Comparison of ENCODE assay signal across 16 cellular contexts in genomic region chr2:7180641-7181370, GRCh38.
DNase-seq lines count a peak whose midpoint lies in the region; ATAC-seq and TF ChIP-seq lines count a peak whose summit lies in the region.
"Had no signal": no experiment of that assay in that cellular context is flagged by ENCODE, and none has a peak within 500 bp of the region (broad histone marks: within the 10 kb centered on the region; RNA-seq: fewer than 3 reads in every experiment).

No MANE protein-coding gene starts in this region.

- H3K27me3 ChIP-seq in kidney epithelial cell (ENCODE audit: control insufficient read depth, insufficient read depth, low read length) (no peaks in the 10 kb centered on the region), upper lobe of right lung (no peaks in the 10 kb centered on the region)

- CTCF ChIA-PET in MCF 10A (lab: Yijun Ruan, JAX), result interaction anchor here (0.6 to 0.9 kb wide), 3 partner anchors 112 to 262 kb away, joined by 3 to 5 read pairs (median 3); no protein-coding TSS in a partner anchor
- CTCF ChIA-PET in activated CD4-positive, alpha-beta T cell treated with anti-CD3 and anti-CD28 coated beads, Interleukin-2, amount 10 ng/mL, durations not matched to agents 7 days and 5 days (lab: Charles Lee), result interaction anchor here (0.6 kb wide), 1 partner anchor 187 kb away, joined by 3 read pairs; no protein-coding TSS in a partner anchor

- no peak overlapping the region for H3K4me3 Mint-ChIP-seq in MCF 10A (ENCODE audit: unreplicated experiment)
- H3K4me3 Mint-ChIP-seq in activated CD4-positive, alpha-beta T cell treated with anti-CD3 and anti-CD28 coated beads, Interleukin-2, amount 10 ng/mL, durations not matched to agents 7 days and 5 days, result no peak overlapping the region
- H3K4me3 Mint-ChIP-seq: activated naive CD8-positive, alpha-beta T cell treated with anti-CD3 and anti-CD28 coated beads, Interleukin-2, amount 10 ng/mL, durations not matched to agents 7 days and 5 days had no signal

- no peaks in the 10 kb centered on the region for H3K36me3 Mint-ChIP-seq in MCF 10A (ENCODE audit: insufficient read depth, unreplicated experiment)
- H3K36me3 Mint-ChIP-seq in activated CD4-positive, alpha-beta T cell treated with anti-CD3 and anti-CD28 coated beads, Interleukin-2, amount 10 ng/mL, durations not matched to agents 7 days and 5 days (ENCODE audit: low read depth), result no peaks in the 10 kb centered on the region
- H3K36me3 Mint-ChIP-seq: activated naive CD8-positive, alpha-beta T cell treated with anti-CD3 and anti-CD28 coated beads, Interleukin-2, amount 10 ng/mL, durations not matched to agents 7 days and 5 days had no signal

- H3K27ac ChIP-seq in upper lobe of right lung, result no peak overlapping the region

- H3K27ac Mint-ChIP-seq in MCF 10A (ENCODE audit: low read depth, unreplicated experiment), result no peak overlapping the region
- H3K27ac Mint-ChIP-seq in activated CD4-positive, alpha-beta T cell treated with anti-CD3 and anti-CD28 coated beads, Interleukin-2, amount 10 ng/mL, durations not matched to agents 7 days and 5 days, result no peak overlapping the region
- H3K27ac Mint-ChIP-seq: activated naive CD8-positive, alpha-beta T cell treated with anti-CD3 and anti-CD28 coated beads, Interleukin-2, amount 10 ng/mL, durations not matched to agents 7 days and 5 days had no signal

- POLR2A ChIA-PET in MCF 10A (lab: Yijun Ruan, JAX), result no interaction called here
- POLR2A ChIA-PET in activated CD4-positive, alpha-beta T cell treated with anti-CD3 and anti-CD28 coated beads, Interleukin-2, amount 10 ng/mL, durations not matched to agents 7 days and 5 days (lab: Charles Lee), result interaction anchor here (0.6 kb wide), 1 partner anchor 265 kb away, joined by 4 read pairs; no protein-coding TSS in a partner anchor

- intact Hi-C loops in MCF 10A (cut with micrococcal nuclease) (no loop called here), upper lobe of right lung (cut with DNase I) (no loop called here)

- no peaks in the 10 kb centered on the region for H3K9me3 Mint-ChIP-seq in MCF 10A (ENCODE audit: unreplicated experiment)
- peaks cover 3% of the 10 kb centered on the region for H3K9me3 Mint-ChIP-seq in activated CD4-positive, alpha-beta T cell treated with anti-CD3 and anti-CD28 coated beads, Interleukin-2, amount 10 ng/mL, durations not matched to agents 7 days and 5 days
- H3K9me3 Mint-ChIP-seq: activated naive CD8-positive, alpha-beta T cell treated with anti-CD3 and anti-CD28 coated beads, Interleukin-2, amount 10 ng/mL, durations not matched to agents 7 days and 5 days had no signal

- H3K36me3 ChIP-seq in kidney epithelial cell (ENCODE audit: control insufficient read depth, insufficient read depth, low read length), result no peaks in the 10 kb centered on the region
- no peaks in the 10 kb centered on the region for H3K36me3 ChIP-seq in upper lobe of right lung

- no TSS peak for BruUV-seq in MCF 10A (replicated peaks; lab: Mats Ljungman, UMichigan)

- no peak for TF ChIP-seq CTCF in MCF 10A (IDR thresholded peaks at IDR 0.05; ENCODE audit: unreplicated experiment)
- no peak for TF ChIP-seq CTCF in kidney epithelial cell (IDR thresholded peaks at IDR 0.05; ENCODE audit: insufficient read depth, low read length, poor library complexity, severe bottlenecking)
- no peak for TF ChIP-seq CTCF in upper lobe of right lung (IDR thresholded peaks at IDR 0.05)

- ATAC-seq in HG02981 (IDR thresholded peaks at IDR 0.05; ENCODE audit: unreplicated experiment) (no peak), upper lobe of right lung (no peak), GM18502 (IDR thresholded peaks at IDR 0.05; ENCODE audit: poor library complexity, unreplicated experiment) (no peak)
- ATAC-seq: left ventricle myocardium superior had no signal

- DNase-seq in A172 (ENCODE audit: low spot score) (peak; percentile 59), OCI-M1 (lab: John Stamatoyannopoulos, UW) (peak; percentile 35), MCF 10A (ENCODE audit: unreplicated experiment) (peak; percentile 63), kidney epithelial cell (ENCODE audit: low read depth) (peak; percentile 47), upper lobe of right lung (no peak)
- DNase-seq in activated CD4-positive, alpha-beta T cell treated with anti-CD3 and anti-CD28 coated beads, Interleukin-2, amount 10 ng/mL, durations not matched to agents 7 days and 5 days, result no peak
- DNase-seq: activated CD8-positive, alpha-beta memory T cell treated with anti-CD3 and anti-CD28 coated beads, Interleukin-2, amount 50 U/mL, for 4 hours; activated naive CD8-positive, alpha-beta T cell treated with anti-CD3 and anti-CD28 coated beads, Interleukin-2, amount 10 ng/mL, durations not matched to agents 7 days and 5 days; Calu3; cortex of kidney; left ventricle myocardium superior; NCI-H1694; NCI-H526; small intestine had no signal

- H3K4me1 Mint-ChIP-seq in MCF 10A (ENCODE audit: insufficient read depth, unreplicated experiment), result no peaks in the 10 kb centered on the region
- H3K4me1 Mint-ChIP-seq in activated CD4-positive, alpha-beta T cell treated with anti-CD3 and anti-CD28 coated beads, Interleukin-2, amount 10 ng/mL, durations not matched to agents 7 days and 5 days, result no peaks in the 10 kb centered on the region
- H3K4me1 Mint-ChIP-seq: activated naive CD8-positive, alpha-beta T cell treated with anti-CD3 and anti-CD28 coated beads, Interleukin-2, amount 10 ng/mL, durations not matched to agents 7 days and 5 days had no signal

- no peaks in the 10 kb centered on the region for H3K9me3 ChIP-seq in upper lobe of right lung

- no peaks in the 10 kb centered on the region for H3K4me1 ChIP-seq in upper lobe of right lung

- H3K4me3 ChIP-seq in kidney epithelial cell (ENCODE audit: low read depth, low read length), result no peak overlapping the region
- H3K4me3 ChIP-seq in upper lobe of right lung, result no peak overlapping the region

- no peaks in the 10 kb centered on the region for H3K27me3 Mint-ChIP-seq in MCF 10A (ENCODE audit: insufficient read depth, unreplicated experiment)
- no peaks in the 10 kb centered on the region for H3K27me3 Mint-ChIP-seq in activated CD4-positive, alpha-beta T cell treated with anti-CD3 and anti-CD28 coated beads, Interleukin-2, amount 10 ng/mL, durations not matched to agents 7 days and 5 days
- H3K27me3 Mint-ChIP-seq: activated naive CD8-positive, alpha-beta T cell treated with anti-CD3 and anti-CD28 coated beads, Interleukin-2, amount 10 ng/mL, durations not matched to agents 7 days and 5 days had no signal

Comparison
In these comparisons a context has a peak if more than half of its experiments do, and no peak if none do; other contexts are left out.
1. DNase-seq: peak in A172 (single experiment), OCI-M1 (single experiment), MCF 10A (single experiment) and kidney epithelial cell (single experiment); none in activated CD4-positive, alpha-beta T cell treated with anti-CD3 and anti-CD28 coated beads, Interleukin-2, amount 10 ng/mL, durations not matched to agents 7 days and 5 days (single experiment) and upper lobe of right lung (single experiment).